Comparison of ENCODE assay signal across 20 cellular contexts in genomic region chr3:143716731-143717130, GRCh38.
DNase-seq lines count a peak whose midpoint lies in the region; ATAC-seq, FAIRE-seq and TF ChIP-seq lines count a peak whose summit lies in the region.
"Had no signal": no experiment of that assay in that cellular context is flagged by ENCODE, and none has a peak within 500 bp of the region (broad histone marks: within the 10 kb centered on the region; RNA-seq: fewer than 3 reads in every experiment).

No MANE protein-coding gene starts in this region.

- CTCF ChIA-PET in HepG2 (lab: Yijun Ruan, JAX; ENCODE audit: low intra/inter-chr PET ratio, low total read pairs): no interaction called here

- TF ChIP-seq CTCF in HepG2 (CRISPR knock-in tag; IDR thresholded peaks at IDR 0.05): no peak
- no peak for TF ChIP-seq CTCF in right lobe of liver (IDR thresholded peaks at IDR 0.05)
- TF ChIP-seq CTCF in pancreas (IDR thresholded peaks at IDR 0.05): no peak

- no peak overlapping the region for H2AFZ ChIP-seq in HepG2 (ENCODE audit: low read length)
- H2AFZ ChIP-seq: GM23338 had no signal

- in situ Hi-C loops in HepG2 (cut with HindIII; ENCODE audit: extremely low pct_ligation_motif_present, low pct_unique_long_range_greater_than_20kb): no loop called here

- FAIRE-seq in HepG2 (lab: Jason Lieb, UNC) (no peak), pancreas (lab: Jason Lieb, UNC) (no peak)
- FAIRE-seq: D721Med, G401.6, GM12891 had no signal

- H3K36me3 ChIP-seq in HepG2 (replicated peaks in 1 of 2; ENCODE audit: control insufficient read depth in 1 of 2, insufficient read depth in 2 of 2, low read length in 2 of 2) (no peaks in the 10 kb centered on the region), right lobe of liver (no peaks in the 10 kb centered on the region), adipocyte (ENCODE audit: control insufficient read depth, insufficient read depth, low read length, severe bottlenecking) (no peaks in the 10 kb centered on the region), pancreas (no peaks in the 10 kb centered on the region)

- TF ChIP-seq EP300 in HepG2 (IDR thresholded peaks at IDR 0.05; ENCODE audit: low read depth in 2 of 2, low read length in 2 of 2) (no peak), HepG2 (CRISPR knock-in tag; IDR thresholded peaks at IDR 0.05; ENCODE audit: borderline replicate concordance) (no peak)

- no peak overlapping the region for H3K4me2 ChIP-seq in HepG2 (ENCODE audit: low read depth, low read length)
- H3K4me2 ChIP-seq: GM23338 had no signal

- H3K27me3 ChIP-seq in HepG2 (ENCODE audit: control insufficient read depth in 1 of 2, insufficient read depth in 2 of 2, low read length in 2 of 2) (no peaks in the 10 kb centered on the region), right lobe of liver (no peaks in the 10 kb centered on the region), adipocyte (replicated peaks; ENCODE audit: control insufficient read depth, insufficient read depth, low read length) (no peaks in the 10 kb centered on the region), pancreas (no peaks in the 10 kb centered on the region)

- H3K27ac ChIP-seq in HepG2 (ENCODE audit: extremely low read length, insufficient read depth, low read length): no peak overlapping the region
- no peak overlapping the region for H3K27ac ChIP-seq in right lobe of liver
- no peak overlapping the region for H3K27ac ChIP-seq in pancreas

- TF ChIP-seq RAD21 in HepG2 (CRISPR knock-in tag; IDR thresholded peaks at IDR 0.05): no peak

- no peaks in the 10 kb centered on the region for H3K9me3 ChIP-seq in HepG2 (ENCODE audit: low read length)
- H3K9me3 ChIP-seq in right lobe of liver: no peaks in the 10 kb centered on the region
- H3K9me3 ChIP-seq in adipocyte (ENCODE audit: control insufficient read depth, low read length): no peaks in the 10 kb centered on the region
- no peaks in the 10 kb centered on the region for H3K9me3 ChIP-seq in pancreas

- no peak overlapping the region for H3K4me3 ChIP-seq in HepG2 (replicated peaks in 1 of 3; ENCODE audit: insufficient read depth in 1 of 3, low read depth in 2 of 3, low read length in 3 of 3)
- H3K4me3 ChIP-seq in right lobe of liver: no peak overlapping the region
- H3K4me3 ChIP-seq in adipocyte (ENCODE audit: low read length): no peak overlapping the region
- no peak overlapping the region for H3K4me3 ChIP-seq in pancreas
- H3K4me3 ChIP-seq: GM23338 had no signal

- no peaks in the 10 kb centered on the region for H3K79me2 ChIP-seq in HepG2 (ENCODE audit: insufficient read depth, low read length)

- H3K4me1 ChIP-seq in HepG2 (ENCODE audit: insufficient read depth, low read length) (no peaks in the 10 kb centered on the region), right lobe of liver (no peaks in the 10 kb centered on the region), adipocyte (ENCODE audit: control insufficient read depth, insufficient read depth, low read length) (no peaks in the 10 kb centered on the region), pancreas (no peaks in the 10 kb centered on the region)

- H3K9ac ChIP-seq in HepG2 (ENCODE audit: insufficient read depth, low read depth, low read length) (no peak overlapping the region), adipocyte (ENCODE audit: low read length) (no peak overlapping the region)

- WGBS in HepG2 (ENCODE audit: low lambda C conversion rate): 0% methylated on average over 4 of the region's 4 CpGs
- 44% methylated on average over 4 of the region's 4 CpGs for WGBS in right lobe of liver (ENCODE audit: insufficient coverage, low coverage, low lambda C conversion rate, missing lambda C conversion rate)
- WGBS in pancreas, 2 donors: 45 to 46% methylated on average over 4 of the region's 4 CpGs

- ATAC-seq in HepG2 (no peak), right lobe of liver (no peak), pancreas (no peak), left cardiac atrium (no peak), HG02571 (IDR thresholded peaks at IDR 0.05; ENCODE audit: unreplicated experiment) (no peak)
- ATAC-seq: CD8-positive, alpha-beta T cell; GM23338 had no signal

- POLR2A ChIA-PET in HepG2 (lab: Yijun Ruan, JAX): no interaction called here

- BruUV-seq in HepG2 (replicated peaks; lab: Mats Ljungman, UMichigan): no TSS peak

- no peaks in the 10 kb centered on the region for H4K20me1 ChIP-seq in HepG2 (ENCODE audit: insufficient read depth, low read length)

- intact Hi-C loops in HepG2 (cut with micrococcal nuclease; ENCODE audit: unreplicated experiment): no loop called here
- intact Hi-C loops in right lobe of liver (cut with DNase I): no loop called here
- intact Hi-C loops in pancreas (cut with DNase I): no loop called here
- intact Hi-C loops in left cardiac atrium (cut with DNase I): no loop called here

- TF ChIP-seq POLR2A in HepG2 (IDR thresholded peaks at IDR 0.05; ENCODE audit: insufficient read depth in 1 of 2, low read depth in 2 of 2, low read length in 2 of 2) (no peak), right lobe of liver (IDR thresholded peaks at IDR 0.05) (no peak)

- DNase-seq in HepG2 (ENCODE audit: low spot score) (no peak), right lobe of liver (no peak), adipocyte (ENCODE audit: low read depth) (peak; percentile 7), kidney glomerular epithelial cell (lab: John Stamatoyannopoulos, UW) (peak; percentile 6), pancreas (no peak), left cardiac atrium (no peak), NCI-H2107 (lab: John Stamatoyannopoulos, UW) (no peak)
- DNase-seq: 8988T; ACHN; CD8-positive, alpha-beta T cell; COR-L47; DMS153; DMS79 treated with DMSO at 0.1 percent for 48 hours; EL; H7 had no signal

TF ChIP-seq in HepG2, 621 proteins besides CTCF, POLR2A, EP300 and RAD21:
- TF ChIP-seq ZNF275 (CRISPR knock-in tag; IDR thresholded peaks at IDR 0.05; ENCODE audit: borderline replicate concordance) (no peak), PAX8 (CRISPR knock-in tag; IDR thresholded peaks at IDR 0.05; ENCODE audit: borderline replicate concordance) (no peak), MEIS2 (CRISPR knock-in tag; IDR thresholded peaks at IDR 0.05) (no peak), PRMT3 (CRISPR knock-in tag; IDR thresholded peaks at IDR 0.05; ENCODE audit: borderline replicate concordance, low read depth) (no peak), MAFK (conservative IDR thresholded peaks at IDR 0.05 in 1 of 2, IDR thresholded peaks at IDR 0.05 in 1 of 2; ENCODE audit: low read length in 2 of 2) (peak; percentile 8 to 43; a peak in 1 of 4 replicates)

Comparison
In these comparisons a context has a peak if more than half of its experiments do, and no peak if none do; other contexts are left out.
1. DNase-seq: peak in adipocyte (single experiment) and kidney glomerular epithelial cell (single experiment); none in HepG2 (single experiment), right lobe of liver (0 of 3), pancreas (0 of 6), left cardiac atrium (single experiment) and NCI-H2107 (single experiment).